In the genomic region with DNA sequence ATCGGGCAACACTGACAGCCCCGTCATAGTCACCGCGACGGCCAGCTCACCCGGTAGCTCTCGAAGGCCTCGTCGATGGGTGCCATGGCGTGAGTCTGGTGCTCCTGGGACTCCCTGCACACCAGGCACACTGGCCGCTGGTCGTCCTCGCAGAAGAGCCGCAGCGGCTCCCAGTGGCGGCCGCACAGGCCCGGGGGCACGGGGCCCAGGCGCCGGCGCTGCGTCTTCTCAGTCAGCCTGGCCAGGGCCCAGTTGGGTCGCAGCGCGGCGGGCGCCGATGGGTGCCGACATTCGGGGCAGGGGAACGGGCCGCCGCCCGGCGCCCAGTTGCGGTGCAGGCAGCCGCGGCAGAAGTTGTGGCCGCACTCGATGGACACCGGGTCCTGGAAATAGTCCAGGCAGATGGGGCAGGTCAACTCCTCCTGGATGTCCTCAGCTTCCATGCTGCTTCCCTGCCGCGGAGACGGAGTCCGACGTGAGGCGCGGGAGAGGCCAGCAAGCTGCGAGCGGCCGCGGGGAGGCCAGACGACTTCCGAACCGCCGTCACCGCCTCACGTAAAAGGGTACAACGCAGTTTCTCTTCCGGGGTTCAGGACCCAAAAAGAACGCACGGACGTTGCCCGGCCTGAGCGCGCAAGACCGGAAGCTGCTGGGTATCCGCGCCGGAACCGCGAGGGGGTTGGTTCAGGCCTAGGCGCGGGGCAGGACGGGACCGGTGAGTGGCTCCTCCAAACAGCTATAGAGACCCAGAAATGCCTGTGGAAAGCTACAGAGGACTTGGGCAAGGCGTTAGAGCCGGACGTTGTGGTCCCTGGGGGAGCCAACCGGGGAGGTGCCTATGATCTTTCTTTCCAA, we compare ENCODE assay signal across 8 cellular contexts. TPM values are rescaled to one million over a fixed set of nuclear protein-coding genes. Genes with fewer than 3 reads are reported as not detected.
DNase-seq lines count a peak whose midpoint lies in the region; ATAC-seq and TF ChIP-seq lines count a peak whose summit lies in the region.

TRIM4 (minus strand) TSS at position 572 of the 855 bp plus-strand sequence; CDS start at position 443, 129 bp downstream.

- TF ChIP-seq CTCF in choroid plexus epithelial cell (conservative IDR thresholded peaks at IDR 0.05; ENCODE audit: low read depth, low read length) (peak; percentile 25), left lung (IDR thresholded peaks at IDR 0.05) (no peak)

- no peaks in the 10 kb centered on the region for H3K27me3 ChIP-seq in left lung

- intact Hi-C loops in left lung (cut with DNase I) = no loop called here

- H3K27ac ChIP-seq in left lung = peak within 1 kb of the TSS; percentile 90 to 94

- ATAC-seq in GM19043 (IDR thresholded peaks at IDR 0.05; ENCODE audit: low read depth, unreplicated experiment) (peak; percentile 97), HG03378 (IDR thresholded peaks at IDR 0.05; ENCODE audit: unreplicated experiment) (peak; percentile 84), left lung (peak; percentile 100)

- H3K36me3 ChIP-seq in left lung = peaks cover 0 to 26% of the 10 kb centered on the region in 2 donors

- H3K4me3 ChIP-seq in choroid plexus epithelial cell (ENCODE audit: low read depth, low read length) = peak within 1 kb of the TSS; percentile 83
- peak within 1 kb of the TSS; percentile 78 to 92 for H3K4me3 ChIP-seq in left lung

- no peaks in the 10 kb centered on the region for H3K9me3 ChIP-seq in left lung

- DNase-seq in Ammon's horn (ENCODE audit: low spot score) = peak; percentile 95
- DNase-seq in NCI-H510A (lab: John Stamatoyannopoulos, UW) = peak; percentile 56
- peak; percentile 82 to 86 for DNase-seq in activated CD4-positive, alpha-beta T cell treated with anti-CD3 and anti-CD28 coated beads for 4 hours
- DNase-seq in choroid plexus epithelial cell (ENCODE audit: low read depth) = peak; percentile 92
- DNase-seq in left lung = peak; percentile 93 to 97
- peak; percentile 94 for DNase-seq in stimulated activated CD4-positive, alpha-beta T cell treated with anti-CD3 and anti-CD28 coated beads, Interleukin-4, amount 100 ng/mL, for 24 hours

- peaks cover 22 to 31% of the 10 kb centered on the region in 2 donors for H3K4me1 ChIP-seq in left lung

RNA-seq across cellular contexts. Expression of gene TRIM4, which starts in this region (rescaled TPM):
- 10 to 100 TPM; 23.6 to 27.0 TPM for total RNA-seq in left lung

Comparison
In these comparisons a context has a peak if more than half of its experiments do, and no peak if none do; other contexts are left out.
1. Peak in every context shown above with its lines: DNase-seq, ATAC-seq, H3K4me3 ChIP-seq and H3K27ac ChIP-seq.